ENCODE assay signal across 19 cellular contexts in the genomic region with DNA sequence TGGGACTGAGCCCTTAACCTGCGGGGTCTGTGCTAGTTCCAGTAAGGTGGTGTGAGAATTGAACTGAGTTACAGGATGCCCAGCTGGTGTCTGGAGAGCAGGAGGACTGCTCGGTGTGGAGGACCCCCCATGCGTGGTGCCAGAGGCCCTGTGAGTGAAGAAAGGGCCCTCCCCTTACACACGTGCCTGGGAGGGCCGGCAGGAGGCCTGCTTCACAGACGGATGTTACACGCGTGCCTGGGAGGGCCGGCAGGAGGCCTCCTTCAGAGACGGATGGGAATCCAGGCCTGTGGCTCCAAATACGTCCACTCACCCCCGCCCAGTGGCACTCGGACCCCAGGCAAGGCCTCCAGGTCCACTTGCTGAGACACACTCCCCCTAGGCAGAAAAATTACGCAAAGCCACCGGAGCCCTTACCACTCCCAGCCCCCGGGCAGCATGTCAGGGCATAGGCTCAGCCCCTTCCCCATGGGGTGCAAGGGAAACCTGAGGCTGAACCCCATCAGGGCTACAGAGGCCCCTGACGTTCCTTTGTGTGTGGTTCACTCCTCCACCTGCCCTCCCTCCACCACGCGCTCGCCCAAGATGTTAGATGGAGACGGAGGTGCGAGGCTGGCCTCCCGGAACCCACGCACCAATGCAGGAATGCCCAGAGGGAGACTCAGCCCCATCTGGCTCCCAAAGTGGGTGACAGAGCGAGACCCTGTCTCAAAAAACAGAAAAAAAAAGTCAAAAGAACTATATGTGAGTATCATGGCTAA.
DNase-seq lines count a peak whose midpoint lies in the region; ATAC-seq and TF ChIP-seq lines count a peak whose summit lies in the region.
"Had no signal": no experiment of that assay in that cellular context is flagged by ENCODE, and none has a peak within 500 bp of the region (broad histone marks: within the 10 kb centered on the region; RNA-seq: fewer than 3 reads in every experiment).

No MANE protein-coding gene starts in this region.

- DNase-seq in cardiac septum (ENCODE audit: low spot score) (peak; percentile 58), heart right ventricle (no peak), WTC11 (ENCODE audit: low spot score) (no peak), mesenteric fat pad (ENCODE audit: low spot score) (peak; percentile 82), DMS79 treated with DMSO at 0.1 percent for 48 hours (lab: John Stamatoyannopoulos, UW) (no peak), NCI-H1417 (lab: John Stamatoyannopoulos, UW) (no peak)
- no peak for DNase-seq in stimulated activated effector memory CD8-positive, alpha-beta T cell treated with anti-CD3 and anti-CD28 coated beads, Interleukin-12 subunit alpha, Interleukin-12 subunit beta, amount 100 ng/mL, for 72 hours (ENCODE audit: low spot score in 2 of 2)
- DNase-seq: ACHN; C1 segment of cervical spinal cord; CD8-positive, alpha-beta memory T cell; DMS53; GOT3; Karpas-422; NCI-H1048; NCI-H2081; NK-92 treated with Interleukin-12 subunit alpha and Interleukin-12 subunit beta, amount 100 ng/mL, for 24 hours; OCI-M1; SHP77 treated with DMSO at 0.1 percent for 48 hours; SK-N-SH had no signal

- ATAC-seq in heart right ventricle: no peak
- ATAC-seq in WTC11: no peak
- ATAC-seq in stimulated activated effector memory CD8-positive, alpha-beta T cell treated with anti-CD3 and anti-CD28 coated beads, Interleukin-12 subunit alpha, Interleukin-12 subunit beta, amount 100 ng/mL, for 72 hours: no peak

- H3K9me3 Mint-ChIP-seq in WTC11: peaks cover 16% of the 10 kb centered on the region
- H3K9me3 Mint-ChIP-seq in stimulated activated effector memory CD8-positive, alpha-beta T cell treated with anti-CD3 and anti-CD28 coated beads, Interleukin-12 subunit alpha, Interleukin-12 subunit beta, amount 100 ng/mL, for 72 hours: peaks cover 4% of the 10 kb centered on the region

- intact Hi-C loops in cardiac septum (cut with DNase I) (no loop called here), heart right ventricle (cut with DNase I) (no loop called here)

- peaks cover 14% of the 10 kb centered on the region for H3K36me3 Mint-ChIP-seq in WTC11
- no peaks in the 10 kb centered on the region for H3K36me3 Mint-ChIP-seq in stimulated activated effector memory CD8-positive, alpha-beta T cell treated with anti-CD3 and anti-CD28 coated beads, Interleukin-12 subunit alpha, Interleukin-12 subunit beta, amount 100 ng/mL, for 72 hours

- POLR2A ChIA-PET in WTC11 (lab: Charles Lee): no interaction called here

- 84 to 85% methylated on average over 25 of the region's 25 CpGs for WGBS in heart right ventricle, 2 donors

- peak overlapping the region; percentile 59; the same call in 1 of the 2 replicates for H3K27ac Mint-ChIP-seq in WTC11
- H3K27ac Mint-ChIP-seq in stimulated activated effector memory CD8-positive, alpha-beta T cell treated with anti-CD3 and anti-CD28 coated beads, Interleukin-12 subunit alpha, Interleukin-12 subunit beta, amount 100 ng/mL, for 72 hours: no peak overlapping the region

- TF ChIP-seq CTCF in heart right ventricle (IDR thresholded peaks at IDR 0.05) (no peak), WTC11 (IDR thresholded peaks at IDR 0.05) (no peak)

- H3K4me1 Mint-ChIP-seq in WTC11: no peaks in the 10 kb centered on the region
- H3K4me1 Mint-ChIP-seq in stimulated activated effector memory CD8-positive, alpha-beta T cell treated with anti-CD3 and anti-CD28 coated beads, Interleukin-12 subunit alpha, Interleukin-12 subunit beta, amount 100 ng/mL, for 72 hours: no peaks in the 10 kb centered on the region

- CTCF ChIA-PET in WTC11 (lab: Charles Lee): interaction anchor here (0.7 to 1.2 kb wide), 2 partner anchors 33 to 166 kb away, joined by 3 read pairs; no protein-coding TSS in a partner anchor

- H3K9me3 ChIP-seq in heart right ventricle: peaks cover 0 to 19% (median 10%) of the 10 kb centered on the region in 11 donors

- H3K27ac ChIP-seq in heart right ventricle: no peak overlapping the region

- no peaks in the 10 kb centered on the region for H3K36me3 ChIP-seq in heart right ventricle

- no peak overlapping the region for H3K4me3 ChIP-seq in heart right ventricle

- H3K27me3 ChIP-seq in heart right ventricle: peaks cover 0 to 4% (median 0%) of the 10 kb centered on the region in 7 donors

- no peak overlapping the region for H3K4me3 Mint-ChIP-seq in WTC11
- no peak overlapping the region for H3K4me3 Mint-ChIP-seq in stimulated activated effector memory CD8-positive, alpha-beta T cell treated with anti-CD3 and anti-CD28 coated beads, Interleukin-12 subunit alpha, Interleukin-12 subunit beta, amount 100 ng/mL, for 72 hours

- H3K27me3 Mint-ChIP-seq in WTC11 (ENCODE audit: low read depth): peaks cover 4% of the 10 kb centered on the region; the same call in 1 of the 2 replicates
- H3K27me3 Mint-ChIP-seq: CD8-positive, alpha-beta memory T cell had no signal

- H3K4me1 ChIP-seq in heart right ventricle: no peaks in the 10 kb centered on the region

TF ChIP-seq in WTC11, 78 proteins besides CTCF, POLR2A, EP300 and RAD21:
- TF ChIP-seq TEAD1 (CRISPR knock-in tag; IDR thresholded peaks at IDR 0.05) (no peak), USF2 (CRISPR knock-in tag; IDR thresholded peaks at IDR 0.05) (no peak), EMX1 (CRISPR knock-in tag; IDR thresholded peaks at IDR 0.05) (no peak), ELF4 (CRISPR knock-in tag; IDR thresholded peaks at IDR 0.05; ENCODE audit: low read depth) (no peak), ZNF232 (CRISPR knock-in tag; IDR thresholded peaks at IDR 0.05) (no peak)
- TF ChIP-seq, protein P1, sequence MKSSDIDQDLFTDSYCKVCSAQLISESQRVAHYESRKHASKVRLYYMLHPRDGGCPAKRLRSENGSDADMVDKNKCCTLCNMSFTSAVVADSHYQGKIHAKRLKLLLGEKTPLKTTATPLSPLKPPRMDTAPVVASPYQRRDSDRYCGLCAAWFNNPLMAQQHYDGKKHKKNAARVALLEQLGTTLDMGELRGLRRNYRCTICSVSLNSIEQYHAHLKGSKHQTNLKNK (CRISPR knock-in tag; IDR thresholded peaks at IDR 0.05): no peak
- TF ChIP-seq, protein P2, sequence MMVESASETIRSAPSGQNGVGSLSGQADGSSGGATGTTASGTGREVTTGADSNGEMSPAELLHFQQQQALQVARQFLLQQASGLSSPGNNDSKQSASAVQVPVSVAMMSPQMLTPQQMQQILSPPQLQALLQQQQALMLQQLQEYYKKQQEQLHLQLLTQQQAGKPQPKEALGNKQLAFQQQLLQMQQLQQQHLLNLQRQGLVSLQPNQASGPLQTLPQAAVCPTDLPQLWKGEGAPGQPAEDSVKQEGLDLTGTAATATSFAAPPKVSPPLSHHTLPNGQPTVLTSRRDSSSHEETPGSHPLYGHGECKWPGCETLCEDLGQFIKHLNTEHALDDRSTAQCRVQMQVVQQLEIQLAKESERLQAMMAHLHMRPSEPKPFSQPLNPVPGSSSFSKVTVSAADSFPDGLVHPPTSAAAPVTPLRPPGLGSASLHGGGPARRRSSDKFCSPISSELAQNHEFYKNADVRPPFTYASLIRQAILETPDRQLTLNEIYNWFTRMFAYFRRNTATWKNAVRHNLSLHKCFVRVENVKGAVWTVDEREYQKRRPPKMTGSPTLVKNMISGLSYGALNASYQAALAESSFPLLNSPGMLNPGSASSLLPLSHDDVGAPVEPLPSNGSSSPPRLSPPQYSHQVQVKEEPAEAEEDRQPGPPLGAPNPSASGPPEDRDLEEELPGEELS (CRISPR knock-in tag; IDR thresholded peaks at IDR 0.05): no peak
TF ChIP-seq in WTC11: peak in this region for 0.

Comparison
In these comparisons a context has a peak if more than half of its experiments do, and no peak if none do; other contexts are left out.
1. DNase-seq: peak in cardiac septum (single experiment) and mesenteric fat pad (single experiment); none in heart right ventricle (0 of 2), WTC11 (single experiment), DMS79 treated with DMSO at 0.1 percent for 48 hours (single experiment), stimulated activated effector memory CD8-positive, alpha-beta T cell treated with anti-CD3 and anti-CD28 coated beads, Interleukin-12 subunit alpha, Interleukin-12 subunit beta, amount 100 ng/mL, for 72 hours (0 of 2) and NCI-H1417 (0 of 3).